In the genomic region with DNA sequence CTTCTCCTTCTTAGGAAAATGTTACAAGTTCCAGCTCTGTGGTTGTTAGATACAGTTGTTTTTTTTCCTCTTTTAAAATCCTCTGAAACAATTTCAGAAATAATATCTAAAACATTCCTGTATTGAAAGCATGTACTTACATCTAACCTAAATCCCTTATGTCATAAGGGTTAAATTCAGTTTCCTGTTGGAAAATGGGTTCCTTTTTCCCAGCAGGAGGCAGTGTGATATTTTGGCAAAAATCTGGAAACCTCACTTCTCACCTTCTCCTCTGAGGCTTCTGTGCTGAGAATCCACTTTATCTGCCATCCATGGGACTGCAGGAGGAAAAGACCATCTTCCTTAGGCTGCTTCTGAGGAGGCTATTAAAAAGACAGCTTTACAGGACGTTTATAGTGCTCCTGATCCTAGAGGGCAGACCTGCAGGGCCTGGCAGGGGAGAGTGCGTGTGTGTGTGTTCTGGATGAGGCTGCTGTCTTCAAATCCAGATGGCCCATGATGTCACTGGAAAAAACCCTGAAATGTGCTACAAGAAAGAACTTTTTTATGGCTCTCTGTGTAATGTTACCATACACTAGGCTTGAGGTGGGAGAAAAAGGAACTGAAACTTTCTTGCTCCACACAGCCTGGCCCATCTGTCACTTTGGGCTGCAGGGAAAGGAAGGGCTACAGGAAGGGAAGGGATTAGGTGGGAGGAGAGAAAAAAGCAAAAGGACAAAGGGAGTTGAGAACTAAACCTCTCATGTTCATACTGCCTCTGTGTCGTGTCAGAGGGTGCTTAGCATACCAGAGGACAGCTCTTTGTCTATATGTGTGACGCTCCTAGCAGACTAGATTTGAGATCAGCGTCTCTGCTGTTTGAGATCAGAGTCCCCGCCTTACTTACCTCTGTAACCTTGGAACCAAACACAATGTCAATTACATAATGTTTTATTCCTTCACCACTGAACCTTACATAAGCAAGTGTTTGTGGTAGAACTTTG, we compare ENCODE assay signal across 8 cellular contexts.
DNase-seq lines count a peak whose midpoint lies in the region; ATAC-seq and TF ChIP-seq lines count a peak whose summit lies in the region.
"Had no signal": no experiment of that assay in that cellular context is flagged by ENCODE, and none has a peak within 500 bp of the region (broad histone marks: within the 10 kb centered on the region; RNA-seq: fewer than 3 reads in every experiment).

No MANE protein-coding gene starts in this region.

- DNase-seq in SK-MEL-5 (ENCODE audit: low read depth, low spot score): peak; percentile 17
- DNase-seq in NCI-H226: no peak
- no peak for DNase-seq in activated CD8-positive, alpha-beta T cell treated with anti-CD3 and anti-CD28 coated beads for 36 hours
- no peak for DNase-seq in Calu3

- no peak for TF ChIP-seq CTCF in activated CD8-positive, alpha-beta T cell treated with anti-CD3 and anti-CD28 coated beads for 36 hours (IDR thresholded peaks at IDR 0.05)
- TF ChIP-seq CTCF in Calu3 (IDR thresholded peaks at IDR 0.05; ENCODE audit: unreplicated experiment): no peak

- no peaks in the 10 kb centered on the region for H3K36me3 Mint-ChIP-seq in stimulated activated memory B cell treated with anti-CD40 and anti-IgM and Interleukin-4, amounts not matched to agents 10 μg/mL and 1 μg/mL and 100 μg/mL, for 72 hours
- H3K36me3 Mint-ChIP-seq in activated CD8-positive, alpha-beta T cell treated with anti-CD3 and anti-CD28 coated beads for 36 hours (ENCODE audit: low read depth): no peaks in the 10 kb centered on the region
- peaks cover 5% of the 10 kb centered on the region for H3K36me3 Mint-ChIP-seq in Calu3 (ENCODE audit: insufficient read depth, unreplicated experiment)

- H3K4me1 Mint-ChIP-seq in stimulated activated memory B cell treated with anti-CD40 and anti-IgM and Interleukin-4, amounts not matched to agents 10 μg/mL and 1 μg/mL and 100 μg/mL, for 72 hours: no peaks in the 10 kb centered on the region
- no peaks in the 10 kb centered on the region for H3K4me1 Mint-ChIP-seq in activated CD8-positive, alpha-beta T cell treated with anti-CD3 and anti-CD28 coated beads for 36 hours (ENCODE audit: low read depth)
- no peaks in the 10 kb centered on the region for H3K4me1 Mint-ChIP-seq in Calu3 (ENCODE audit: low read depth, unreplicated experiment)

- no peaks in the 10 kb centered on the region for H3K9me3 Mint-ChIP-seq in stimulated activated memory B cell treated with anti-CD40 and anti-IgM and Interleukin-4, amounts not matched to agents 10 μg/mL and 1 μg/mL and 100 μg/mL, for 72 hours
- H3K9me3 Mint-ChIP-seq in activated CD8-positive, alpha-beta T cell treated with anti-CD3 and anti-CD28 coated beads for 36 hours: peaks cover 3% of the 10 kb centered on the region
- no peaks in the 10 kb centered on the region for H3K9me3 Mint-ChIP-seq in Calu3 (ENCODE audit: low read depth, unreplicated experiment)

- no peak overlapping the region for H3K27ac Mint-ChIP-seq in stimulated activated memory B cell treated with anti-CD40 and anti-IgM and Interleukin-4, amounts not matched to agents 10 μg/mL and 1 μg/mL and 100 μg/mL, for 72 hours
- no peak overlapping the region for H3K27ac Mint-ChIP-seq in activated CD8-positive, alpha-beta T cell treated with anti-CD3 and anti-CD28 coated beads for 36 hours
- H3K27ac Mint-ChIP-seq in Calu3 (ENCODE audit: unreplicated experiment): no peak overlapping the region

- in situ Hi-C loops in SK-MEL-5 (cut with HindIII; ENCODE audit: low pct_unique_long_range_greater_than_20kb, low sequenced_read_pairs): no loop called here

- H3K27me3 Mint-ChIP-seq in stimulated activated memory B cell treated with anti-CD40 and anti-IgM and Interleukin-4, amounts not matched to agents 10 μg/mL and 1 μg/mL and 100 μg/mL, for 72 hours: no peaks in the 10 kb centered on the region
- H3K27me3 Mint-ChIP-seq in activated CD8-positive, alpha-beta T cell treated with anti-CD3 and anti-CD28 coated beads for 36 hours: no peaks in the 10 kb centered on the region
- H3K27me3 Mint-ChIP-seq in Calu3 (ENCODE audit: unreplicated experiment): no peaks in the 10 kb centered on the region

- POLR2A ChIA-PET in activated CD8-positive, alpha-beta T cell treated with anti-CD3 and anti-CD28 coated beads for 36 hours (lab: Charles Lee): no interaction called here

- BruUV-seq in Calu3 (replicated peaks; lab: Mats Ljungman, UMichigan): no TSS peak

- ATAC-seq in GM19023 (IDR thresholded peaks at IDR 0.05; ENCODE audit: unreplicated experiment) (peak; percentile 83), HG02852 (IDR thresholded peaks at IDR 0.05; ENCODE audit: unreplicated experiment) (peak; percentile 82)
- peak; percentile 51 for ATAC-seq in stimulated activated memory B cell treated with anti-CD40 and anti-IgM and Interleukin-4, amounts not matched to agents 10 μg/mL and 1 μg/mL and 100 μg/mL, for 72 hours
- no peak for ATAC-seq in activated CD8-positive, alpha-beta T cell treated with anti-CD3 and anti-CD28 coated beads for 36 hours
- ATAC-seq: Panc1 had no signal

- intact Hi-C loops in activated CD8-positive, alpha-beta T cell treated with anti-CD3 and anti-CD28 coated beads for 36 hours (cut with micrococcal nuclease): no loop called here
- intact Hi-C loops in Calu3 (cut with micrococcal nuclease; ENCODE audit: unreplicated experiment): no loop called here

- H3K4me3 Mint-ChIP-seq in stimulated activated memory B cell treated with anti-CD40 and anti-IgM and Interleukin-4, amounts not matched to agents 10 μg/mL and 1 μg/mL and 100 μg/mL, for 72 hours: no peak overlapping the region
- no peak overlapping the region for H3K4me3 Mint-ChIP-seq in activated CD8-positive, alpha-beta T cell treated with anti-CD3 and anti-CD28 coated beads for 36 hours
- H3K4me3 Mint-ChIP-seq in Calu3 (ENCODE audit: low read depth, unreplicated experiment): no peak overlapping the region

- CTCF ChIA-PET in activated CD8-positive, alpha-beta T cell treated with anti-CD3 and anti-CD28 coated beads for 36 hours (lab: Charles Lee): no interaction called here
- CTCF ChIA-PET in Calu3 (lab: Charles Lee): no interaction called here
